Comparison of ENCODE assay signal across 1 cellular context in the genomic region with DNA sequence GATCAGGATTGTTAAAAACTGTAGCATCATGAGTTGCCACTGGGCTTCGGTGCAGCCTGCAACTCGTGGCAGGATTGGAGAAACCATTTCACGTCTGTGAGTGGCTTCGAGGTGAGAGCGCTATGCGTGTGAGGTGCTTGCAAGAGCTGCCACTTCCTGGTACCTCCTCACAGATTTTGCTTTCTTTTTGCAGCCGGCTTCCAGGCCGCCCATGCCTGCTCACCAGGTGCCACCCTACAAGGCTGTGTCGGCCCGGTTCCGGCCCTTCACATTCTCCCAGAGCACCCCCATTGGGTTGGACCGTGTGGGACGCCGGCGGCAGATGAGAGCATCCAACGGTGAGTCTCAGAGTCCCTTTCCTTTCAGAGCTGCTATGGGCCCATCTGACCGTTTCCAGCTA.
TF ChIP-seq lines count a peak whose summit lies in the region.

No MANE protein-coding gene starts in this region.

TF ChIP-seq in SK-N-SH, 30 proteins besides CTCF, POLR2A, EP300 and RAD21 (continued from another document):
- TF ChIP-seq FOXJ3 (CRISPR knock-in tag; IDR thresholded peaks at IDR 0.05) (no peak), CHD2 (IDR thresholded peaks at IDR 0.05; ENCODE audit: low read length, partially characterized antibody) (no peak), ELF1 (IDR thresholded peaks at IDR 0.05) (no peak), JUND (IDR thresholded peaks at IDR 0.05) (no peak), TEAD4 (IDR thresholded peaks at IDR 0.05; ENCODE audit: borderline replicate concordance, insufficient read depth) (no peak), YY1 (IDR thresholded peaks at IDR 0.05; ENCODE audit: low read depth) (no peak), TCF12 (IDR thresholded peaks at IDR 0.05) (no peak), USF1 (IDR thresholded peaks at IDR 0.05; ENCODE audit: borderline replicate concordance, low read depth) (no peak), MAX (IDR thresholded peaks at IDR 0.05; ENCODE audit: low read depth) (no peak), USF2 (IDR thresholded peaks at IDR 0.05; ENCODE audit: borderline replicate concordance, low read depth, low read length) (no peak)
- TF ChIP-seq, protein P1, sequence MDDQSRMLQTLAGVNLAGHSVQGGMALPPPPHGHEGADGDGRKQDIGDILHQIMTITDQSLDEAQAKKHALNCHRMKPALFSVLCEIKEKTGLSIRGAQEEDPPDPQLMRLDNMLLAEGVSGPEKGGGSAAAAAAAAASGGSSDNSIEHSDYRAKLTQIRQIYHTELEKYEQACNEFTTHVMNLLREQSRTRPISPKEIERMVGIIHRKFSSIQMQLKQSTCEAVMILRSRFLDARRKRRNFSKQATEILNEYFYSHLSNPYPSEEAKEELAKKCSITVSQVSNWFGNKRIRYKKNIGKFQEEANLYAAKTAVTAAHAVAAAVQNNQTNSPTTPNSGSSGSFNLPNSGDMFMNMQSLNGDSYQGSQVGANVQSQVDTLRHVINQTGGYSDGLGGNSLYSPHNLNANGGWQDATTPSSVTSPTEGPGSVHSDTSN (IDR thresholded peaks at IDR 0.05) = no peak
